ENCODE assay signal across 1 cellular context in the genomic region with DNA sequence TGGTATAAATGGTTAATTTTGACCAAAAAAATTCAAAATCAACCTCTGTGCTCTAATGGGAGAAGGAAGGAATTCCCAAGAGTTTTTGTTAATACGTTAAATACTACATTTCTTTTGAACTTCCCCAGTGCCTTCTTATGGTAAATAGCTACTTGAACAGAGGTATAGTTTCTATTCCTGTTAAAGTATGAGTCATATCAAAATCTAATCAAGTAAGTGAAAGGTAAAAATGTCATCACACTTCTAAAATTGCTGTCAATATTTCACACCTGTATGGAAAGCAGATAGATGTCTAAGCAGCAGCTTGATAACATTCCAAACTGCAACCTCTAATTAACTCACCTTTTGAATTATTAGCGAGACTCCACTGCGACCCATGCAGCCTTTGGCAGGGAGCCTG.
TF ChIP-seq lines count a peak whose summit lies in the region.

No MANE protein-coding gene starts in this region.

TF ChIP-seq in GM23338, 12 proteins besides CTCF, POLR2A, EP300 and RAD21 (continued from another document):
- TF ChIP-seq, protein P1, sequence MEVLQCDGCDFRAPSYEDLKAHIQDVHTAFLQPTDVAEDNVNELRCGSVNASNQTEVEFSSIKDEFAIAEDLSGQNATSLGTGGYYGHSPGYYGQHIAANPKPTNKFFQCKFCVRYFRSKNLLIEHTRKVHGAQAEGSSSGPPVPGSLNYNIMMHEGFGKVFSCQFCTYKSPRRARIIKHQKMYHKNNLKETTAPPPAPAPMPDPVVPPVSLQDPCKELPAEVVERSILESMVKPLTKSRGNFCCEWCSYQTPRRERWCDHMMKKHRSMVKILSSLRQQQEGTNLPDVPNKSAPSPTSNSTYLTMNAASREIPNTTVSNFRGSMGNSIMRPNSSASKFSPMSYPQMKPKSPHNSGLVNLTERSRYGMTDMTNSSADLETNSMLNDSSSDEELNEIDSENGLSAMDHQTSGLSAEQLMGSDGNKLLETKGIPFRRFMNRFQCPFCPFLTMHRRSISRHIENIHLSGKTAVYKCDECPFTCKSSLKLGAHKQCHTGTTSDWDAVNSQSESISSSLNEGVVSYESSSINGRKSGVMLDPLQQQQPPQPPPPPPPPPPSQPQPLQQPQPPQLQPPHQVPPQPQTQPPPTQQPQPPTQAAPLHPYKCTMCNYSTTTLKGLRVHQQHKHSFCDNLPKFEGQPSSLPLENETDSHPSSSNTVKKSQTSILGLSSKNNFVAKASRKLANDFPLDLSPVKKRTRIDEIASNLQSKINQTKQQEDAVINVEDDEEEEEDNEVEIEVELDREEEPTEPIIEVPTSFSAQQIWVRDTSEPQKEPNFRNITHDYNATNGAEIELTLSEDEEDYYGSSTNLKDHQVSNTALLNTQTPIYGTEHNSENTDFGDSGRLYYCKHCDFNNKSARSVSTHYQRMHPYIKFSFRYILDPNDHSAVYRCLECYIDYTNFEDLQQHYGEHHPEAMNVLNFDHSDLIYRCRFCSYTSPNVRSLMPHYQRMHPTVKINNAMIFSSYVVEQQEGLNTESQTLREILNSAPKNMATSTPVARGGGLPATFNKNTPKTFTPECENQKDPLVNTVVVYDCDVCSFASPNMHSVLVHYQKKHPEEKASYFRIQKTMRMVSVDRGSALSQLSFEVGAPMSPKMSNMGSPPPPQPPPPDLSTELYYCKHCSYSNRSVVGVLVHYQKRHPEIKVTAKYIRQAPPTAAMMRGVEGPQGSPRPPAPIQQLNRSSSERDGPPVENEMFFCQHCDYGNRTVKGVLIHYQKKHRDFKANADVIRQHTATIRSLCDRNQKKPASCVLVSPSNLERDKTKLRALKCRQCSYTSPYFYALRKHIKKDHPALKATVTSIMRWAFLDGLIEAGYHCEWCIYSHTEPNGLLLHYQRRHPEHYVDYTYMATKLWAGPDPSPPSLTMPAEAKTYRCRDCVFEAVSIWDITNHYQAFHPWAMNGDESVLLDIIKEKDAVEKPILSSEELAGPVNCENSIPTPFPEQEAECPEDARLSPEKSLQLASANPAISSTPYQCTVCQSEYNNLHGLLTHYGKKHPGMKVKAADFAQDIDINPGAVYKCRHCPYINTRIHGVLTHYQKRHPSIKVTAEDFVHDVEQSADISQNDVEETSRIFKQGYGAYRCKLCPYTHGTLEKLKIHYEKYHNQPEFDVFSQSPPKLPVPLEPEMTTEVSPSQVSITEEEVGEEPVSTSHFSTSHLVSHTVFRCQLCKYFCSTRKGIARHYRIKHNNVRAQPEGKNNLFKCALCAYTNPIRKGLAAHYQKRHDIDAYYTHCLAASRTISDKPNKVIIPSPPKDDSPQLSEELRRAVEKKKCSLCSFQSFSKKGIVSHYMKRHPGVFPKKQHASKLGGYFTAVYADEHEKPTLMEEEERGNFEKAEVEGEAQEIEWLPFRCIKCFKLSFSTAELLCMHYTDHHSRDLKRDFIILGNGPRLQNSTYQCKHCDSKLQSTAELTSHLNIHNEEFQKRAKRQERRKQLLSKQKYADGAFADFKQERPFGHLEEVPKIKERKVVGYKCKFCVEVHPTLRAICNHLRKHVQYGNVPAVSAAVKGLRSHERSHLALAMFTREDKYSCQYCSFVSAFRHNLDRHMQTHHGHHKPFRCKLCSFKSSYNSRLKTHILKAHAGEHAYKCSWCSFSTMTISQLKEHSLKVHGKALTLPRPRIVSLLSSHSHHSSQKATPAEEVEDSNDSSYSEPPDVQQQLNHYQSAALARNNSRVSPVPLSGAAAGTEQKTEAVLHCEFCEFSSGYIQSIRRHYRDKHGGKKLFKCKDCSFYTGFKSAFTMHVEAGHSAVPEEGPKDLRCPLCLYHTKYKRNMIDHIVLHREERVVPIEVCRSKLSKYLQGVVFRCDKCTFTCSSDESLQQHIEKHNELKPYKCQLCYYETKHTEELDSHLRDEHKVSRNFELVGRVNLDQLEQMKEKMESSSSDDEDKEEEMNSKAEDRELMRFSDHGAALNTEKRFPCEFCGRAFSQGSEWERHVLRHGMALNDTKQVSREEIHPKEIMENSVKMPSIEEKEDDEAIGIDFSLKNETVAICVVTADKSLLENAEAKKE (CRISPR knock-in tag; IDR thresholded peaks at IDR 0.05), result no peak
TF ChIP-seq in GM23338: peak in this region for 0.
